In genomic region chr5:178130576-178131445, GRCh38 we compare ENCODE assay signal across 1 cellular context.
TF ChIP-seq lines count a peak whose summit lies in the region.

Gene RMND5B (plus strand): TSS chr5:178131014. CDS start chr5:178138120, 7,106 bp downstream.

TF ChIP-seq in HepG2, 621 proteins besides CTCF, POLR2A, EP300 and RAD21 (continued from another document and continues in another):
- TF ChIP-seq THRA (CRISPR knock-in tag; IDR thresholded peaks at IDR 0.05; ENCODE audit: borderline replicate concordance) = no peak
- TF ChIP-seq XRCC5 (optimal IDR thresholded peaks at IDR 0.05; ENCODE audit: low read length) = peak; percentile 73
- TF ChIP-seq ZBTB1 (CRISPR knock-in tag; IDR thresholded peaks at IDR 0.05; ENCODE audit: borderline replicate concordance) = no peak
- TF ChIP-seq ZNF546 (CRISPR knock-in tag; conservative IDR thresholded peaks at IDR 0.05) = 0 out of 2 replicates have a peak, but pooled peaks have one; percentile 62
- TF ChIP-seq ZNF672 (CRISPR knock-in tag; IDR thresholded peaks at IDR 0.05) = no peak
- TF ChIP-seq ZNF335 (CRISPR knock-in tag; IDR thresholded peaks at IDR 0.05) = peak; percentile 67; the same call in 1 of the 2 replicates
- peak; percentile 64 for TF ChIP-seq ZNF747 (CRISPR knock-in tag; IDR thresholded peaks at IDR 0.05; ENCODE audit: borderline replicate concordance)
- peak; percentile 63; the same call in 1 of the 2 replicates for TF ChIP-seq MTF1 (CRISPR knock-in tag; IDR thresholded peaks at IDR 0.05)
- TF ChIP-seq ZNF350 (CRISPR knock-in tag; IDR thresholded peaks at IDR 0.05; ENCODE audit: borderline replicate concordance, low read depth) = no peak
- no peak for TF ChIP-seq ZNF484 (CRISPR knock-in tag; IDR thresholded peaks at IDR 0.05; ENCODE audit: borderline replicate concordance, low read depth)
- TF ChIP-seq FOSL2 (CRISPR knock-in tag; IDR thresholded peaks at IDR 0.05) = no peak
- TF ChIP-seq YY1 (IDR thresholded peaks at IDR 0.05; ENCODE audit: insufficient read depth, insufficient replicate concordance, low read depth, low read length) = peak; percentile 68
- no peak for TF ChIP-seq SRF (IDR thresholded peaks at IDR 0.05; ENCODE audit: low read depth, low read length)
- TF ChIP-seq, protein P1, sequence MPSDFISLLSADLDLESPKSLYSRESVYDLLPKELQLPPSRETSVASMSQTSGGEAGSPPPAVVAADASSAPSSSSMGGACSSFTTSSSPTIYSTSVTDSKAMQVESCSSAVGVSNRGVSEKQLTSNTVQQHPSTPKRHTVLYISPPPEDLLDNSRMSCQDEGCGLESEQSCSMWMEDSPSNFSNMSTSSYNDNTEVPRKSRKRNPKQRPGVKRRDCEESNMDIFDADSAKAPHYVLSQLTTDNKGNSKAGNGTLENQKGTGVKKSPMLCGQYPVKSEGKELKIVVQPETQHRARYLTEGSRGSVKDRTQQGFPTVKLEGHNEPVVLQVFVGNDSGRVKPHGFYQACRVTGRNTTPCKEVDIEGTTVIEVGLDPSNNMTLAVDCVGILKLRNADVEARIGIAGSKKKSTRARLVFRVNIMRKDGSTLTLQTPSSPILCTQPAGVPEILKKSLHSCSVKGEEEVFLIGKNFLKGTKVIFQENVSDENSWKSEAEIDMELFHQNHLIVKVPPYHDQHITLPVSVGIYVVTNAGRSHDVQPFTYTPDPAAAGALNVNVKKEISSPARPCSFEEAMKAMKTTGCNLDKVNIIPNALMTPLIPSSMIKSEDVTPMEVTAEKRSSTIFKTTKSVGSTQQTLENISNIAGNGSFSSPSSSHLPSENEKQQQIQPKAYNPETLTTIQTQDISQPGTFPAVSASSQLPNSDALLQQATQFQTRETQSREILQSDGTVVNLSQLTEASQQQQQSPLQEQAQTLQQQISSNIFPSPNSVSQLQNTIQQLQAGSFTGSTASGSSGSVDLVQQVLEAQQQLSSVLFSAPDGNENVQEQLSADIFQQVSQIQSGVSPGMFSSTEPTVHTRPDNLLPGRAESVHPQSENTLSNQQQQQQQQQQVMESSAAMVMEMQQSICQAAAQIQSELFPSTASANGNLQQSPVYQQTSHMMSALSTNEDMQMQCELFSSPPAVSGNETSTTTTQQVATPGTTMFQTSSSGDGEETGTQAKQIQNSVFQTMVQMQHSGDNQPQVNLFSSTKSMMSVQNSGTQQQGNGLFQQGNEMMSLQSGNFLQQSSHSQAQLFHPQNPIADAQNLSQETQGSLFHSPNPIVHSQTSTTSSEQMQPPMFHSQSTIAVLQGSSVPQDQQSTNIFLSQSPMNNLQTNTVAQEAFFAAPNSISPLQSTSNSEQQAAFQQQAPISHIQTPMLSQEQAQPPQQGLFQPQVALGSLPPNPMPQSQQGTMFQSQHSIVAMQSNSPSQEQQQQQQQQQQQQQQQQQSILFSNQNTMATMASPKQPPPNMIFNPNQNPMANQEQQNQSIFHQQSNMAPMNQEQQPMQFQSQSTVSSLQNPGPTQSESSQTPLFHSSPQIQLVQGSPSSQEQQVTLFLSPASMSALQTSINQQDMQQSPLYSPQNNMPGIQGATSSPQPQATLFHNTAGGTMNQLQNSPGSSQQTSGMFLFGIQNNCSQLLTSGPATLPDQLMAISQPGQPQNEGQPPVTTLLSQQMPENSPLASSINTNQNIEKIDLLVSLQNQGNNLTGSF (CRISPR knock-in tag; IDR thresholded peaks at IDR 0.05) = 0 out of 2 replicates have a peak, but pooled peaks have one; percentile 30
- no peak; the same call in 1 of the 2 replicates for TF ChIP-seq MAZ (IDR thresholded peaks at IDR 0.05; ENCODE audit: borderline replicate concordance, low read depth, low read length)
- peak; percentile 82 for TF ChIP-seq MAZ (CRISPR knock-in tag; IDR thresholded peaks at IDR 0.05; ENCODE audit: low read depth)
- no peak; the same call in 1 of the 2 replicates for TF ChIP-seq ESRRA (CRISPR knock-in tag; IDR thresholded peaks at IDR 0.05; ENCODE audit: low read depth)
- peak in 1 of 2 experiments; percentile 48; a peak in 1 of 4 replicates for TF ChIP-seq KLF16 (CRISPR knock-in tag; IDR thresholded peaks at IDR 0.05)
- TF ChIP-seq IRF2 (CRISPR knock-in tag; IDR thresholded peaks at IDR 0.05) = no peak
- TF ChIP-seq, protein P2, sequence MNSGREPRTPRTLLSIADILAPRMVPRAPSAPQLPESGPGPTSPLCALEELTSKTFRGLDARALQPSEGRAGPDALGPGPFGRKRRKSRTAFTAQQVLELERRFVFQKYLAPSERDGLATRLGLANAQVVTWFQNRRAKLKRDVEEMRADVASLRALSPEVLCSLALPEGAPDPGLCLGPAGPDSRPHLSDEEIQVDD (CRISPR knock-in tag; IDR thresholded peaks at IDR 0.05; ENCODE audit: borderline replicate concordance) = 0 out of 2 replicates have a peak, but pooled peaks have one; percentile 19
- TF ChIP-seq, protein P3, sequence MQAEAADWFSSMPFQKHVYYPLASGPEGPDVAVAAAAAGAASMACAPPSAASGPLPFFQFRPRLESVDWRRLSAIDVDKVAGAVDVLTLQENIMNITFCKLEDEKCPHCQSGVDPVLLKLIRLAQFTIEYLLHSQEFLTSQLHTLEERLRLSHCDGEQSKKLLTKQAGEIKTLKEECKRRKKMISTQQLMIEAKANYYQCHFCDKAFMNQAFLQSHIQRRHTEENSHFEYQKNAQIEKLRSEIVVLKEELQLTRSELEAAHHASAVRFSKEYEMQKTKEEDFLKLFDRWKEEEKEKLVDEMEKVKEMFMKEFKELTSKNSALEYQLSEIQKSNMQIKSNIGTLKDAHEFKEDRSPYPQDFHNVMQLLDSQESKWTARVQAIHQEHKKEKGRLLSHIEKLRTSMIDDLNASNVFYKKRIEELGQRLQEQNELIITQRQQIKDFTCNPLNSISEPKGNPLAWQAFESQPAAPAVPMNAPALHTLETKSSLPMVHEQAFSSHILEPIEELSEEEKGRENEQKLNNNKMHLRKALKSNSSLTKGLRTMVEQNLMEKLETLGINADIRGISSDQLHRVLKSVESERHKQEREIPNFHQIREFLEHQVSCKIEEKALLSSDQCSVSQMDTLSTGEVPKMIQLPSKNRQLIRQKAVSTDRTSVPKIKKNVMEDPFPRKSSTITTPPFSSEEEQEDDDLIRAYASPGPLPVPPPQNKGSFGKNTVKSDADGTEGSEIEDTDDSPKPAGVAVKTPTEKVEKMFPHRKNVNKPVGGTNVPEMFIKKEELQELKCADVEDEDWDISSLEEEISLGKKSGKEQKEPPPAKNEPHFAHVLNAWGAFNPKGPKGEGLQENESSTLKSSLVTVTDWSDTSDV (CRISPR knock-in tag; IDR thresholded peaks at IDR 0.05) = peak; percentile 73; the same call in 1 of the 2 replicates
- TF ChIP-seq, protein P4, sequence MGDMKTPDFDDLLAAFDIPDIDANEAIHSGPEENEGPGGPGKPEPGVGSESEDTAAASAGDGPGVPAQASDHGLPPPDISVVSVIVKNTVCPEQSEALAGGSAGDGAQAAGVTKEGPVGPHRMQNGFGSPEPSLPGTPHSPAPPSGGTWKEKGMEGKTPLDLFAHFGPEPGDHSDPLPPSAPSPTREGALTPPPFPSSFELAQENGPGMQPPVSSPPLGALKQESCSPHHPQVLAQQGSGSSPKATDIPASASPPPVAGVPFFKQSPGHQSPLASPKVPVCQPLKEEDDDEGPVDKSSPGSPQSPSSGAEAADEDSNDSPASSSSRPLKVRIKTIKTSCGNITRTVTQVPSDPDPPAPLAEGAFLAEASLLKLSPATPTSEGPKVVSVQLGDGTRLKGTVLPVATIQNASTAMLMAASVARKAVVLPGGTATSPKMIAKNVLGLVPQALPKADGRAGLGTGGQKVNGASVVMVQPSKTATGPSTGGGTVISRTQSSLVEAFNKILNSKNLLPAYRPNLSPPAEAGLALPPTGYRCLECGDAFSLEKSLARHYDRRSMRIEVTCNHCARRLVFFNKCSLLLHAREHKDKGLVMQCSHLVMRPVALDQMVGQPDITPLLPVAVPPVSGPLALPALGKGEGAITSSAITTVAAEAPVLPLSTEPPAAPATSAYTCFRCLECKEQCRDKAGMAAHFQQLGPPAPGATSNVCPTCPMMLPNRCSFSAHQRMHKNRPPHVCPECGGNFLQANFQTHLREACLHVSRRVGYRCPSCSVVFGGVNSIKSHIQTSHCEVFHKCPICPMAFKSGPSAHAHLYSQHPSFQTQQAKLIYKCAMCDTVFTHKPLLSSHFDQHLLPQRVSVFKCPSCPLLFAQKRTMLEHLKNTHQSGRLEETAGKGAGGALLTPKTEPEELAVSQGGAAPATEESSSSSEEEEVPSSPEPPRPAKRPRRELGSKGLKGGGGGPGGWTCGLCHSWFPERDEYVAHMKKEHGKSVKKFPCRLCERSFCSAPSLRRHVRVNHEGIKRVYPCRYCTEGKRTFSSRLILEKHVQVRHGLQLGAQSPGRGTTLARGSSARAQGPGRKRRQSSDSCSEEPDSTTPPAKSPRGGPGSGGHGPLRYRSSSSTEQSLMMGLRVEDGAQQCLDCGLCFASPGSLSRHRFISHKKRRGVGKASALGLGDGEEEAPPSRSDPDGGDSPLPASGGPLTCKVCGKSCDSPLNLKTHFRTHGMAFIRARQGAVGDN (CRISPR knock-in tag; IDR thresholded peaks at IDR 0.05) = peak; percentile 87
- TF ChIP-seq RORA (CRISPR knock-in tag; IDR thresholded peaks at IDR 0.05) = 0 out of 2 replicates have a peak, but pooled peaks have one; percentile 17
- peak; percentile 71 for TF ChIP-seq ZFX (CRISPR knock-in tag; IDR thresholded peaks at IDR 0.05; ENCODE audit: low read depth)
- no peak for TF ChIP-seq IRX3 (CRISPR knock-in tag; IDR thresholded peaks at IDR 0.05; ENCODE audit: borderline replicate concordance, low read depth)
- no peak for TF ChIP-seq ZKSCAN1 (IDR thresholded peaks at IDR 0.05; ENCODE audit: low read length)
- TF ChIP-seq HOXA3 (CRISPR knock-in tag; IDR thresholded peaks at IDR 0.05) = peak; percentile 82
- TF ChIP-seq ZFP62 (CRISPR knock-in tag; IDR thresholded peaks at IDR 0.05) = no peak
- peak; percentile 83 for TF ChIP-seq SAP130 (CRISPR knock-in tag; IDR thresholded peaks at IDR 0.05; ENCODE audit: low read depth)
- 0 out of 2 replicates have a peak, but pooled peaks have one; percentile 52 for TF ChIP-seq ZNF782 (CRISPR knock-in tag; IDR thresholded peaks at IDR 0.05; ENCODE audit: borderline replicate concordance)
- TF ChIP-seq, protein P5, sequence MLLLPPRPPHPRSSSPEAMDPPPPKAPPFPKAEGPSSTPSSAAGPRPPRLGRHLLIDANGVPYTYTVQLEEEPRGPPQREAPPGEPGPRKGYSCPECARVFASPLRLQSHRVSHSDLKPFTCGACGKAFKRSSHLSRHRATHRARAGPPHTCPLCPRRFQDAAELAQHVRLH (CRISPR knock-in tag; IDR thresholded peaks at IDR 0.05; ENCODE audit: borderline replicate concordance, low read depth) = 0 out of 2 replicates have a peak, but pooled peaks have one; percentile 40
- 0 out of 2 replicates have a peak, but pooled peaks have one; percentile 62 for TF ChIP-seq ZNF761 (CRISPR knock-in tag; conservative IDR thresholded peaks at IDR 0.05)
- TF ChIP-seq, protein P6, sequence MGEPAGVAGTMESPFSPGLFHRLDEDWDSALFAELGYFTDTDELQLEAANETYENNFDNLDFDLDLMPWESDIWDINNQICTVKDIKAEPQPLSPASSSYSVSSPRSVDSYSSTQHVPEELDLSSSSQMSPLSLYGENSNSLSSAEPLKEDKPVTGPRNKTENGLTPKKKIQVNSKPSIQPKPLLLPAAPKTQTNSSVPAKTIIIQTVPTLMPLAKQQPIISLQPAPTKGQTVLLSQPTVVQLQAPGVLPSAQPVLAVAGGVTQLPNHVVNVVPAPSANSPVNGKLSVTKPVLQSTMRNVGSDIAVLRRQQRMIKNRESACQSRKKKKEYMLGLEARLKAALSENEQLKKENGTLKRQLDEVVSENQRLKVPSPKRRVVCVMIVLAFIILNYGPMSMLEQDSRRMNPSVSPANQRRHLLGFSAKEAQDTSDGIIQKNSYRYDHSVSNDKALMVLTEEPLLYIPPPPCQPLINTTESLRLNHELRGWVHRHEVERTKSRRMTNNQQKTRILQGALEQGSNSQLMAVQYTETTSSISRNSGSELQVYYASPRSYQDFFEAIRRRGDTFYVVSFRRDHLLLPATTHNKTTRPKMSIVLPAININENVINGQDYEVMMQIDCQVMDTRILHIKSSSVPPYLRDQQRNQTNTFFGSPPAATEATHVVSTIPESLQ (CRISPR knock-in tag; conservative IDR thresholded peaks at IDR 0.05) = no peak
- TF ChIP-seq, protein P7, sequence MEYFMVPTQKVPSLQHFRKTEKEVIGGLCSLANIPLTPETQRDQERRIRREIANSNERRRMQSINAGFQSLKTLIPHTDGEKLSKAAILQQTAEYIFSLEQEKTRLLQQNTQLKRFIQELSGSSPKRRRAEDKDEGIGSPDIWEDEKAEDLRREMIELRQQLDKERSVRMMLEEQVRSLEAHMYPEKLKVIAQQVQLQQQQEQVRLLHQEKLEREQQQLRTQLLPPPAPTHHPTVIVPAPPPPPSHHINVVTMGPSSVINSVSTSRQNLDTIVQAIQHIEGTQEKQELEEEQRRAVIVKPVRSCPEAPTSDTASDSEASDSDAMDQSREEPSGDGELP (IDR thresholded peaks at IDR 0.05; ENCODE audit: borderline replicate concordance, low read depth) = no peak
- TF ChIP-seq SPEN (CRISPR knock-in tag; IDR thresholded peaks at IDR 0.05; ENCODE audit: low read depth) = no peak
- no peak for TF ChIP-seq SP1 (IDR thresholded peaks at IDR 0.05)
- peak; percentile 56; the same call in 1 of the 2 replicates for TF ChIP-seq SP1 (CRISPR knock-in tag; IDR thresholded peaks at IDR 0.05)
- TF ChIP-seq ZNF513 (CRISPR knock-in tag; conservative IDR thresholded peaks at IDR 0.05) = 0 out of 2 replicates have a peak, but pooled peaks have one; percentile 36
- TF ChIP-seq ZMYM4 (CRISPR knock-in tag; IDR thresholded peaks at IDR 0.05) = peak; percentile 29; the same call in 1 of the 2 replicates
- peak; percentile 33; the same call in 1 of the 2 replicates for TF ChIP-seq ZNF460 (CRISPR knock-in tag; IDR thresholded peaks at IDR 0.05; ENCODE audit: borderline replicate concordance)
- no peak for TF ChIP-seq HNRNPH1 (optimal IDR thresholded peaks at IDR 0.05; ENCODE audit: low read depth, low read length)
- peak; percentile 34; the same call in 1 of the 2 replicates for TF ChIP-seq ZNF430 (CRISPR knock-in tag; IDR thresholded peaks at IDR 0.05)
- TF ChIP-seq, protein P8, sequence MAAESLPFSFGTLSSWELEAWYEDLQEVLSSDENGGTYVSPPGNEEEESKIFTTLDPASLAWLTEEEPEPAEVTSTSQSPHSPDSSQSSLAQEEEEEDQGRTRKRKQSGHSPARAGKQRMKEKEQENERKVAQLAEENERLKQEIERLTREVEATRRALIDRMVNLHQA (CRISPR knock-in tag; IDR thresholded peaks at IDR 0.05) = no peak
